In genomic region chr1:108695515-108695914, GRCh38 we compare ENCODE assay signal across 14 cellular contexts. TPM values are rescaled to one million over a fixed set of nuclear protein-coding genes. Genes with fewer than 3 reads are reported as not detected.
DNase-seq lines count a peak whose midpoint lies in the region; ATAC-seq and TF ChIP-seq lines count a peak whose summit lies in the region.
"Had no signal": no experiment of that assay in that cellular context is flagged by ENCODE, and none has a peak within 500 bp of the region (broad histone marks: within the 10 kb centered on the region; RNA-seq: fewer than 3 reads in every experiment).

No MANE protein-coding gene starts in this region.

- CTCF ChIA-PET in naive thymus-derived CD4-positive, alpha-beta T cell (lab: Charles Lee), result interaction anchor here (0.6 to 1.8 kb wide), 3 partner anchors 9 to 417 kb away, joined by 3 to 4 read pairs (median 4); a partner anchor contains a TSS
- CTCF ChIA-PET in RWPE1 (lab: Yijun Ruan, JAX), result interaction anchor here (0.6 kb wide), 1 partner anchor 14 kb away, joined by 3 read pairs; no protein-coding TSS in a partner anchor

- H3K9ac ChIP-seq in BLaER1 treated with 17β-estradiol and CSF1 and Interleukin-3, amounts not matched to agents 10 nM and 100 nM, result peak overlapping the region; percentile 46 to 97 (median 92); a peak in 19 of 22 replicates
- no peak overlapping the region for H3K9ac ChIP-seq in Karpas-422 (ENCODE audit: low read length)

- H3K4me2 ChIP-seq in BLaER1 treated with 17β-estradiol and CSF1 and Interleukin-3, amounts not matched to agents 10 nM and 100 nM, result peak overlapping the region; percentile 71 to 95 (median 86)
- H3K4me2 ChIP-seq in Karpas-422 (ENCODE audit: low read depth, low read length, poor library complexity, severe bottlenecking), result no peak overlapping the region

- ATAC-seq in naive thymus-derived CD4-positive, alpha-beta T cell, result no peak
- ATAC-seq in HG03565 (IDR thresholded peaks at IDR 0.05; ENCODE audit: unreplicated experiment), result no peak
- ATAC-seq: right cardiac atrium had no signal

- peak overlapping the region; percentile 81 for H3K4me3 Mint-ChIP-seq in activated T-helper 2 cell treated with anti-CD3 and anti-CD28 coated beads, Interferon-gamma antibody, Interleukin-2, Interleukin-4, amounts not matched to agents 10 μg/mL and 5 μg/mL and 100 μg/mL, durations not matched to agents 14 hours and 24 hours and 36 hours (ENCODE audit: low read depth)
- peak overlapping the region; percentile 62 to 96 (median 78) for H3K4me3 Mint-ChIP-seq in naive thymus-derived CD4-positive, alpha-beta T cell

- intact Hi-C loops in activated T-helper 2 cell treated with anti-CD3 and anti-CD28 coated beads, Interferon-gamma antibody, Interleukin-2, Interleukin-4, amounts not matched to agents 10 μg/mL and 5 μg/mL and 100 μg/mL, durations not matched to agents 14 hours and 24 hours and 36 hours (cut with micrococcal nuclease), result loop anchor here (10.0 kb wide), 1 partner anchor 179 kb away; the partner anchor contains the start of gene GPSM2
- intact Hi-C loops in naive thymus-derived CD4-positive, alpha-beta T cell (cut with micrococcal nuclease), result loop anchor here in 1 of 2 donors (10.0 kb wide), 1 partner anchor 519 kb away; the partner anchor contains the start of gene SARS1
- intact Hi-C loops in prostate gland (cut with DNase I), result loop anchor here (10.0 kb wide), 1 partner anchor 49 kb away; the partner anchor contains the start of gene STXBP3

- H3K4me3 ChIP-seq in BLaER1 treated with 17β-estradiol and CSF1 and Interleukin-3, amounts not matched to agents 10 nM and 100 nM, result peak overlapping the region; percentile 85 to 96 (median 90)
- H3K4me3 ChIP-seq in HFF-Myc (replicated peaks; ENCODE audit: low read depth, low read length) (peak overlapping the region; percentile 81; the same call in 1 of the 2 replicates), Karpas-422 (ENCODE audit: low read length) (no peak overlapping the region), prostate gland (no peak overlapping the region)
- peak overlapping the region; percentile 7 for H3K4me3 ChIP-seq in naive thymus-derived CD4-positive, alpha-beta T cell (ENCODE audit: low read length)
- H3K4me3 ChIP-seq: SJSA1 had no signal

- no peaks in the 10 kb centered on the region for H3K9me3 Mint-ChIP-seq in activated T-helper 2 cell treated with anti-CD3 and anti-CD28 coated beads, Interferon-gamma antibody, Interleukin-2, Interleukin-4, amounts not matched to agents 10 μg/mL and 5 μg/mL and 100 μg/mL, durations not matched to agents 14 hours and 24 hours and 36 hours
- H3K9me3 Mint-ChIP-seq in naive thymus-derived CD4-positive, alpha-beta T cell, result peaks cover 0 to 1% (median 0%) of the 10 kb centered on the region in 11 donors

- peak overlapping the region in 9 of 11 experiments; percentile 30 to 99 (median 56); a peak in 13 of 22 replicates for H3K27ac ChIP-seq in BLaER1 treated with 17β-estradiol and CSF1 and Interleukin-3, amounts not matched to agents 10 nM and 100 nM
- H3K27ac ChIP-seq in naive thymus-derived CD4-positive, alpha-beta T cell (ENCODE audit: low read depth, low read length), result peak overlapping the region; percentile 67
- H3K27ac ChIP-seq in Karpas-422 (ENCODE audit: low read length), result no peak overlapping the region
- no peak overlapping the region for H3K27ac ChIP-seq in RWPE1
- H3K27ac ChIP-seq in prostate gland, result no peak overlapping the region
- H3K27ac ChIP-seq: SJSA1 had no signal

- peaks cover 46 to 59% (median 53%) of the 10 kb centered on the region in 11 experiments for H3K36me3 ChIP-seq in BLaER1 treated with 17β-estradiol and CSF1 and Interleukin-3, amounts not matched to agents 10 nM and 100 nM
- peaks cover 37 to 48% (median 41%) of the 10 kb centered on the region in 3 experiments for H3K36me3 ChIP-seq in naive thymus-derived CD4-positive, alpha-beta T cell (ENCODE audit: control insufficient read depth in 2 of 3, insufficient read depth in 3 of 3, low read length in 3 of 3)
- H3K36me3 ChIP-seq in Karpas-422 (ENCODE audit: insufficient read depth, low read length) (peaks cover 70% of the 10 kb centered on the region), prostate gland (peaks cover 0 to 5% of the 10 kb centered on the region in 2 donors)

- peaks cover 49% of the 10 kb centered on the region for H3K79me2 ChIP-seq in Karpas-422 (ENCODE audit: low read length)

- peaks cover 19 to 59% (median 31%) of the 10 kb centered on the region in 10 experiments for H3K4me1 ChIP-seq in BLaER1 treated with 17β-estradiol and CSF1 and Interleukin-3, amounts not matched to agents 10 nM and 100 nM
- peaks cover 14 to 47% of the 10 kb centered on the region in 2 donors for H3K4me1 ChIP-seq in naive thymus-derived CD4-positive, alpha-beta T cell (ENCODE audit: control insufficient read depth in 2 of 2, insufficient read depth in 2 of 2, low read length in 2 of 2)
- H3K4me1 ChIP-seq in Karpas-422 (ENCODE audit: low read length), result peaks cover 24% of the 10 kb centered on the region
- H3K4me1 ChIP-seq in prostate gland (replicated peaks), result no peaks in the 10 kb centered on the region

- H2AFZ ChIP-seq in Karpas-422 (ENCODE audit: low read length), result no peak overlapping the region

- H3K27me3 ChIP-seq in BLaER1 treated with 17β-estradiol and CSF1 and Interleukin-3, amounts not matched to agents 10 nM and 100 nM, result no peaks in the 10 kb centered on the region
- H3K27me3 ChIP-seq in naive thymus-derived CD4-positive, alpha-beta T cell (ENCODE audit: control insufficient read depth in 2 of 2, insufficient read depth in 2 of 2, low read length in 2 of 2), result no peaks in the 10 kb centered on the region
- H3K27me3 ChIP-seq in Karpas-422 (ENCODE audit: low read length), result no peaks in the 10 kb centered on the region
- H3K27me3 ChIP-seq in prostate gland (replicated peaks; ENCODE audit: insufficient read depth), result no peaks in the 10 kb centered on the region
- H3K27me3 ChIP-seq: SJSA1 had no signal

- peaks cover 77% of the 10 kb centered on the region for H3K36me3 Mint-ChIP-seq in activated T-helper 2 cell treated with anti-CD3 and anti-CD28 coated beads, Interferon-gamma antibody, Interleukin-2, Interleukin-4, amounts not matched to agents 10 μg/mL and 5 μg/mL and 100 μg/mL, durations not matched to agents 14 hours and 24 hours and 36 hours (ENCODE audit: low read depth)
- H3K36me3 Mint-ChIP-seq in naive thymus-derived CD4-positive, alpha-beta T cell, result peaks cover 19 to 54% (median 36%) of the 10 kb centered on the region in 5 donors

- no peak for TF ChIP-seq POLR2A in prostate gland (IDR thresholded peaks at IDR 0.05)

- peaks cover 53% of the 10 kb centered on the region for H3K4me1 Mint-ChIP-seq in activated T-helper 2 cell treated with anti-CD3 and anti-CD28 coated beads, Interferon-gamma antibody, Interleukin-2, Interleukin-4, amounts not matched to agents 10 μg/mL and 5 μg/mL and 100 μg/mL, durations not matched to agents 14 hours and 24 hours and 36 hours (ENCODE audit: low read depth)
- peaks cover 38 to 78% (median 69%) of the 10 kb centered on the region in 7 donors for H3K4me1 Mint-ChIP-seq in naive thymus-derived CD4-positive, alpha-beta T cell

- no peaks in the 10 kb centered on the region for H3K9me3 ChIP-seq in BLaER1 treated with 17β-estradiol and CSF1 and Interleukin-3, amounts not matched to agents 10 nM and 100 nM (replicated peaks in 1 of 11)
- no peaks in the 10 kb centered on the region for H3K9me3 ChIP-seq in naive thymus-derived CD4-positive, alpha-beta T cell (ENCODE audit: control insufficient read depth in 2 of 3, low read length in 3 of 3)
- no peaks in the 10 kb centered on the region for H3K9me3 ChIP-seq in Karpas-422 (ENCODE audit: low read length)
- no peaks in the 10 kb centered on the region for H3K9me3 ChIP-seq in prostate gland
- H3K9me3 ChIP-seq: SJSA1 had no signal

- H3K27ac Mint-ChIP-seq in activated T-helper 2 cell treated with anti-CD3 and anti-CD28 coated beads, Interferon-gamma antibody, Interleukin-2, Interleukin-4, amounts not matched to agents 10 μg/mL and 5 μg/mL and 100 μg/mL, durations not matched to agents 14 hours and 24 hours and 36 hours, result peak overlapping the region; percentile 58
- H3K27ac Mint-ChIP-seq in naive thymus-derived CD4-positive, alpha-beta T cell, result peak overlapping the region in 8 of 9 donors; percentile 61 to 93 (median 84)

- DNase-seq in HFF-Myc (ENCODE audit: extremely low read depth, low read depth) (no peak), Karpas-422 (no peak), RWPE1 (ENCODE audit: low spot score) (no peak), prostate gland (ENCODE audit: low spot score) (no peak)
- DNase-seq in activated T-helper 2 cell treated with anti-CD3 and anti-CD28 coated beads, Interferon-gamma antibody, Interleukin-2, Interleukin-4, amounts not matched to agents 10 μg/mL and 5 μg/mL and 100 μg/mL, durations not matched to agents 14 hours and 24 hours and 36 hours (ENCODE audit: low spot score), result no peak
- no peak for DNase-seq in naive thymus-derived CD4-positive, alpha-beta T cell
- DNase-seq: cerebellar nuclear complex, foreskin melanocyte, NCI-H345, right cardiac atrium had no signal

- peaks cover 36 to 78% (median 65%) of the 10 kb centered on the region in 11 experiments; a peak in 21 of 22 replicates for H4K20me1 ChIP-seq in BLaER1 treated with 17β-estradiol and CSF1 and Interleukin-3, amounts not matched to agents 10 nM and 100 nM
- H4K20me1 ChIP-seq in Karpas-422 (ENCODE audit: insufficient read depth, low read depth, low read length), result peaks cover 52% of the 10 kb centered on the region

- POLR2A ChIA-PET in naive thymus-derived CD4-positive, alpha-beta T cell (lab: Charles Lee), result interaction anchor here (0.8 to 5.6 kb wide), 5 partner anchors 11 to 404 kb away, joined by 3 to 205 read pairs (median 144); partner anchors contain the start of gene HENMT1
- POLR2A ChIA-PET in RWPE1 (lab: Yijun Ruan, JAX; ENCODE audit: low non-redundant PET), result no interaction called here

- 73% methylated on average over 5 of the region's 5 CpGs for WGBS in prostate gland

- TF ChIP-seq CTCF in HFF-Myc (IDR thresholded peaks at IDR 0.05; ENCODE audit: low read depth, low read length, missing control alignments), result no peak
- no peak for TF ChIP-seq CTCF in RWPE1 (conservative IDR thresholded peaks at IDR 0.05; ENCODE audit: low read depth)
- TF ChIP-seq CTCF in prostate gland (IDR thresholded peaks at IDR 0.05), result no peak

- H3K9me2 ChIP-seq in Karpas-422 (replicated peaks; ENCODE audit: insufficient read depth, low read length), result no peaks in the 10 kb centered on the region

- H3K27me3 Mint-ChIP-seq in activated T-helper 2 cell treated with anti-CD3 and anti-CD28 coated beads, Interferon-gamma antibody, Interleukin-2, Interleukin-4, amounts not matched to agents 10 μg/mL and 5 μg/mL and 100 μg/mL, durations not matched to agents 14 hours and 24 hours and 36 hours (ENCODE audit: low read depth), result no peaks in the 10 kb centered on the region
- no peaks in the 10 kb centered on the region for H3K27me3 Mint-ChIP-seq in naive thymus-derived CD4-positive, alpha-beta T cell

RNA-seq across cellular contexts. Expression of gene PRPF38B, which starts 3.4 kb away (rescaled TPM):
- 86.7 and 88.5 TPM in 2 replicates for total RNA-seq in activated T-helper 2 cell treated with anti-CD3 and anti-CD28 coated beads, Interferon-gamma antibody, Interleukin-2, Interleukin-4, amounts not matched to agents 10 μg/mL and 5 μg/mL and 100 μg/mL, durations not matched to agents 14 hours and 24 hours and 36 hours
- total RNA-seq in naive thymus-derived CD4-positive, alpha-beta T cell, result 100 to 1,000 TPM in 4 of 5 experiments, 10 to 100 TPM in 1; 85.5 to 136 (median 118) TPM
- 10 to 100 TPM; 21.6 to 22.2 TPM for polyA plus RNA-seq in naive thymus-derived CD4-positive, alpha-beta T cell
- total RNA-seq in Karpas-422 (2014; rRNA removed; shearing (Covaris generic); ENCODE audit: low replicate concordance), result 21.5 and 30.9 TPM in 2 replicates
- total RNA-seq in prostate gland, result 10 to 100 TPM; 18.9 to 24.2 TPM

RNA-seq across cellular contexts. Expression of gene FNDC7, which starts 17.2 kb away (rescaled TPM):
- total RNA-seq in activated T-helper 2 cell treated with anti-CD3 and anti-CD28 coated beads, Interferon-gamma antibody, Interleukin-2, Interleukin-4, amounts not matched to agents 10 μg/mL and 5 μg/mL and 100 μg/mL, durations not matched to agents 14 hours and 24 hours and 36 hours, result 0.05 TPM in 1 of 2 replicates, not detected in the other
- total RNA-seq in naive thymus-derived CD4-positive, alpha-beta T cell, result under 1 TPM in 2 of 5 experiments, not detected in 3; 0.13 to 0.22 TPM
- not detected for polyA plus RNA-seq in naive thymus-derived CD4-positive, alpha-beta T cell
- 2.9 TPM in 1 of 2 replicates, not detected in the other for total RNA-seq in Karpas-422 (2014; rRNA removed; shearing (Covaris generic); ENCODE audit: low replicate concordance)
- total RNA-seq in prostate gland, result 1 to 10 TPM in 1 of 2 donors, not detected in 1; 3.3 TPM
- total RNA-seq: lower leg skin, SJSA1 had no signal
- polyA plus RNA-seq: right cardiac atrium had no signal

RNA-seq across cellular contexts. Expression of gene HENMT1, which starts 34.6 kb away (rescaled TPM):
- 16.5 and 17.7 TPM in 2 replicates for total RNA-seq in activated T-helper 2 cell treated with anti-CD3 and anti-CD28 coated beads, Interferon-gamma antibody, Interleukin-2, Interleukin-4, amounts not matched to agents 10 μg/mL and 5 μg/mL and 100 μg/mL, durations not matched to agents 14 hours and 24 hours and 36 hours
- 10 to 100 TPM in 4 of 5 experiments, 1 to 10 TPM in 1; 5.8 to 17.3 (median 13.5) TPM for total RNA-seq in naive thymus-derived CD4-positive, alpha-beta T cell
- polyA plus RNA-seq in naive thymus-derived CD4-positive, alpha-beta T cell, result 10 to 100 TPM; 16.5 to 22.2 TPM
- 30.7 and 58.1 TPM in 2 replicates for total RNA-seq in Karpas-422 (2014; rRNA removed; shearing (Covaris generic); ENCODE audit: low replicate concordance)
- total RNA-seq in prostate gland, result 10 to 100 TPM in 1 of 2 donors, 1 to 10 TPM in 1; 2.5 to 22.1 TPM

RNA-seq across cellular contexts. Expression of gene STXBP3, which starts 51.0 kb away (rescaled TPM):
- 46.5 and 51.7 TPM in 2 replicates for total RNA-seq in activated T-helper 2 cell treated with anti-CD3 and anti-CD28 coated beads, Interferon-gamma antibody, Interleukin-2, Interleukin-4, amounts not matched to agents 10 μg/mL and 5 μg/mL and 100 μg/mL, durations not matched to agents 14 hours and 24 hours and 36 hours
- total RNA-seq in naive thymus-derived CD4-positive, alpha-beta T cell, result 10 to 100 TPM; 46.8 to 75.2 (median 54.0) TPM
- polyA plus RNA-seq in naive thymus-derived CD4-positive, alpha-beta T cell, result 10 to 100 TPM; 38.3 to 47.8 TPM
- 31.6 and 68.9 TPM in 2 replicates for total RNA-seq in Karpas-422 (2014; rRNA removed; shearing (Covaris generic); ENCODE audit: low replicate concordance)
- total RNA-seq in prostate gland, result 10 to 100 TPM; 41.1 to 55.4 TPM

Comparison
In these comparisons a context has a peak if more than half of its experiments do, and no peak if none do; other contexts are left out.
1. H3K27ac ChIP-seq: peak in BLaER1 treated with 17β-estradiol and CSF1 and Interleukin-3, amounts not matched to agents 10 nM and 100 nM (9 of 11) and naive thymus-derived CD4-positive, alpha-beta T cell (single experiment); none in Karpas-422 (single experiment), RWPE1 (single experiment) and prostate gland (0 of 2).
2. H3K4me3 ChIP-seq: peak in BLaER1 treated with 17β-estradiol and CSF1 and Interleukin-3, amounts not matched to agents 10 nM and 100 nM (10 of 10), HFF-Myc (single experiment) and naive thymus-derived CD4-positive, alpha-beta T cell (single experiment); none in Karpas-422 (single experiment) and prostate gland (0 of 2).